Comparison of ENCODE assay signal across 1 cellular context in genomic region chr10:123146892-123147634, GRCh38.
TF ChIP-seq lines count a peak whose summit lies in the region.

No MANE protein-coding gene starts in this region.

TF ChIP-seq in endothelial cell of umbilical vein, 7 proteins besides CTCF, POLR2A, EP300 and RAD21:
- TF ChIP-seq FOS (IDR thresholded peaks at IDR 0.05; ENCODE audit: borderline replicate concordance, insufficient read depth, low read length), result no peak
- TF ChIP-seq MAX (IDR thresholded peaks at IDR 0.05; ENCODE audit: insufficient read depth, insufficient read length), result no peak
- no peak for TF ChIP-seq POLR2AphosphoS5 (IDR thresholded peaks at IDR 0.05; ENCODE audit: insufficient read depth, low read depth, low read length)
- peak; percentile 92 for TF ChIP-seq EZH2 (IDR thresholded peaks at IDR 0.05; ENCODE audit: borderline replicate concordance, low read depth, low read length, severe bottlenecking)
TF ChIP-seq in endothelial cell of umbilical vein: peak in this region for 1.
